In genomic region chr15:68553594-68553993, GRCh38 we compare ENCODE assay signal across 12 cellular contexts. TPM values are rescaled to one million over a fixed set of nuclear protein-coding genes. Genes with fewer than 3 reads are reported as not detected.
A peak's percentile ranks its signal among the peaks of the same experiment; 100 is the strongest.
DNase-seq lines count a peak whose midpoint lies in the region; ATAC-seq, FAIRE-seq and TF ChIP-seq lines count a peak whose summit lies in the region.
"Had no signal": no experiment of that assay in that cellular context is flagged by ENCODE, and none has a peak within 500 bp of the region (broad histone marks: within the 10 kb centered on the region; RNA-seq: fewer than 3 reads in every experiment).

No MANE protein-coding gene starts in this region.

- no peak overlapping the region for H3K4me3 ChIP-seq in astrocyte (ENCODE audit: insufficient read depth, low read depth, low read length)

- no peak overlapping the region for H2BK15ac ChIP-seq in H9 (ENCODE audit: low read depth, low read length)

- H3K4ac ChIP-seq in H9 (ENCODE audit: low read depth, low read length) = no peak overlapping the region

- no peaks in the 10 kb centered on the region for H3K36me3 Mint-ChIP-seq in H9 (ENCODE audit: insufficient read depth in 1 of 3, low read depth in 3 of 3)
- no peaks in the 10 kb centered on the region for H3K36me3 Mint-ChIP-seq in astrocyte (ENCODE audit: low read depth, unreplicated experiment)

- ATAC-seq in HG02885 (IDR thresholded peaks at IDR 0.05; ENCODE audit: poor library complexity, unreplicated experiment) = no peak

- H2AK5ac ChIP-seq in H9 (ENCODE audit: insufficient read length, low read length) = no peak overlapping the region

- H3K27me3 ChIP-seq in H9 (ENCODE audit: insufficient read depth, low read length) (no peaks in the 10 kb centered on the region; the same call in 1 of the 2 replicates), astrocyte (ENCODE audit: insufficient read depth, low read length) (no peaks in the 10 kb centered on the region)
- H3K27me3 ChIP-seq: BE2C had no signal

- H3T11ph ChIP-seq in H9 (ENCODE audit: low read length) = no peak overlapping the region

- no peak overlapping the region for H4K8ac ChIP-seq in H9 (replicated peaks; ENCODE audit: insufficient read length, low read depth, low read length)

- no peaks in the 10 kb centered on the region for H4K20me1 ChIP-seq in H9 (ENCODE audit: control insufficient read depth, insufficient read depth, insufficient read length)
- H4K20me1 ChIP-seq in astrocyte (ENCODE audit: insufficient read depth, low read length) = no peaks in the 10 kb centered on the region

- H3K4me2 ChIP-seq in H9 (ENCODE audit: insufficient read depth, insufficient read length, low read length) (no peak overlapping the region), astrocyte (ENCODE audit: low read length) (no peak overlapping the region)

- H3K4me1 Mint-ChIP-seq in H9 (peaks cover 7 to 9% of the 10 kb centered on the region in 2 experiments), astrocyte (ENCODE audit: low read depth, unreplicated experiment) (peaks cover 28% of the 10 kb centered on the region)

- H2AFZ ChIP-seq in H9 (ENCODE audit: low read length) (no peak overlapping the region), astrocyte (ENCODE audit: low read depth, low read length) (no peak overlapping the region)

- H3K4me1 ChIP-seq in H9 (ENCODE audit: insufficient read depth, low read length) (peaks cover 2% of the 10 kb centered on the region; the same call in 1 of the 2 replicates), astrocyte (ENCODE audit: insufficient read depth, low read length) (peaks cover 13% of the 10 kb centered on the region)

- H3K9me3 Mint-ChIP-seq in H9 (no peaks in the 10 kb centered on the region), astrocyte (ENCODE audit: unreplicated experiment) (no peaks in the 10 kb centered on the region)

- no peak overlapping the region for H4K5ac ChIP-seq in H9 (ENCODE audit: insufficient read length, low read depth, low read length)

- no peaks in the 10 kb centered on the region for H3K36me3 ChIP-seq in astrocyte (ENCODE audit: insufficient read depth, low read length)
- H3K36me3 ChIP-seq: BE2C had no signal

- H3K56ac ChIP-seq in H9 (ENCODE audit: insufficient read length, low read depth, low read length) = no peak overlapping the region

- H3K27ac ChIP-seq in H9 (ENCODE audit: insufficient read length, low read depth, low read length) (no peak overlapping the region), astrocyte (ENCODE audit: low read depth, low read length) (no peak overlapping the region), substantia nigra (ENCODE audit: low read depth, low read length, poor library complexity, severe bottlenecking) (peak overlapping the region; percentile 42)

- no peak for TF ChIP-seq CTCF in H9 (conservative IDR thresholded peaks at IDR 0.05)
- TF ChIP-seq CTCF in astrocyte (IDR thresholded peaks at IDR 0.05; ENCODE audit: insufficient read depth, low read depth, low read length) = no peak

- no peak overlapping the region for H4K91ac ChIP-seq in H9 (ENCODE audit: insufficient read length, low read depth, low read length)

- no peaks in the 10 kb centered on the region for H3K79me2 ChIP-seq in H9 (ENCODE audit: insufficient read depth, low read length)
- H3K79me2 ChIP-seq in astrocyte (ENCODE audit: insufficient read depth, low read length) = no peaks in the 10 kb centered on the region

- no peaks in the 10 kb centered on the region for H3K9me3 ChIP-seq in H9 (ENCODE audit: control insufficient read depth, low read depth, low read length)
- no peaks in the 10 kb centered on the region for H3K9me3 ChIP-seq in astrocyte (ENCODE audit: insufficient read depth, low read depth, low read length)
- H3K9me3 ChIP-seq: BE2C had no signal

- DNase-seq in H9 (peak; percentile 21), astrocyte (ENCODE audit: low read depth) (no peak), mesenteric fat pad (ENCODE audit: low spot score) (peak; percentile 78), substantia nigra (lab: John Stamatoyannopoulos, UW) (no peak), HK-2 (ENCODE audit: unreplicated experiment) (no peak), NCI-H1436 (lab: John Stamatoyannopoulos, UW) (no peak)
- DNase-seq: GF-D8, NCI-H2081 treated with DMSO at 0.1 percent for 48 hours, Right ventricle myocardium superior had no signal

- FAIRE-seq in astrocyte (lab: Jason Lieb, UNC) = no peak
- FAIRE-seq: D721Med had no signal

- H3K27ac Mint-ChIP-seq in H9 (no peak overlapping the region), astrocyte (ENCODE audit: unreplicated experiment) (peak overlapping the region; percentile 30)

- no peaks in the 10 kb centered on the region for H3K79me1 ChIP-seq in H9 (ENCODE audit: insufficient read depth, low read depth, low read length, poor library complexity, severe bottlenecking)

- no peak overlapping the region for H3K9ac ChIP-seq in H9 (ENCODE audit: extremely low read depth, insufficient read length, low read length)
- H3K9ac ChIP-seq in astrocyte (ENCODE audit: low read length) = peak overlapping the region; percentile 24

- H3K4me3 Mint-ChIP-seq in H9 (no peak overlapping the region; a peak in 1 of 5 replicates), astrocyte (ENCODE audit: unreplicated experiment) (no peak overlapping the region)

- H3K27me3 Mint-ChIP-seq in H9 (ENCODE audit: low read depth) = peaks cover 40% of the 10 kb centered on the region
- peaks cover 22% of the 10 kb centered on the region for H3K27me3 Mint-ChIP-seq in astrocyte (ENCODE audit: low read depth, unreplicated experiment)

- H3K18ac ChIP-seq in H9 (ENCODE audit: insufficient read length, low read depth, low read length) = no peak overlapping the region

- no CpG with 5 or more reads among the region's 5 CpGs for WGBS in H9 (ENCODE audit: extremely low coverage, insufficient read length, low lambda C conversion rate)

- H3K23ac ChIP-seq in H9 (ENCODE audit: insufficient read length, low read depth, low read length) = no peak overlapping the region

- no peak overlapping the region for H2BK120ac ChIP-seq in H9 (ENCODE audit: low read depth, low read length, poor library complexity, severe bottlenecking)

- no peak overlapping the region for H2BK20ac ChIP-seq in H9 (ENCODE audit: low read depth, low read length, poor library complexity, severe bottlenecking)

- no peak overlapping the region for H2BK5ac ChIP-seq in H9 (ENCODE audit: insufficient read length, low read length)

- no peak overlapping the region for H2BK12ac ChIP-seq in H9 (ENCODE audit: insufficient read length, low read depth, low read length)

- no peak overlapping the region for H3K14ac ChIP-seq in H9 (ENCODE audit: insufficient read depth, low read length)

- H3K23me2 ChIP-seq in H9 (ENCODE audit: insufficient read length, low read depth, low read length, poor library complexity, severe bottlenecking) = peaks cover 1% of the 10 kb centered on the region

RNA-seq across cellular contexts. Expression of gene CORO2B, which starts 25.2 kb away (rescaled TPM):
- total RNA-seq in H9 (2021) (3.1 and 3.2 TPM in 2 replicates), astrocyte (6.2 and 7.4 TPM in 2 replicates), mesenteric fat pad (4.9 TPM)

Comparison
In these comparisons a context has a peak if more than half of its experiments do, and no peak if none do; other contexts are left out.
1. DNase-seq: peak in H9 (single experiment) and mesenteric fat pad (single experiment); none in astrocyte (single experiment), substantia nigra (0 of 49), HK-2 (single experiment) and NCI-H1436 (single experiment).